7 cellular contexts compared by ENCODE assay signal in genomic region chr10:94024407-94024806, GRCh38.
"Had no signal": no experiment of that assay in that cellular context is flagged by ENCODE, and none has a peak within 500 bp of the region (broad histone marks: within the 10 kb centered on the region; RNA-seq: fewer than 3 reads in every experiment).

No MANE protein-coding gene starts in this region.

- DNase-seq: GM23248, GOT3, H7, IMR-90 had no signal

- FAIRE-seq: HTR-8/SVneo, K562 had no signal

- H3K9ac ChIP-seq: GM23248 had no signal

- H3K4me3 ChIP-seq: GM23248, HAP-1, K562 had no signal

- H3K27ac ChIP-seq: GM23248 had no signal

- H3K36me3 ChIP-seq: HAP-1 had no signal
